29 cellular contexts compared by ENCODE assay signal in the genomic region with DNA sequence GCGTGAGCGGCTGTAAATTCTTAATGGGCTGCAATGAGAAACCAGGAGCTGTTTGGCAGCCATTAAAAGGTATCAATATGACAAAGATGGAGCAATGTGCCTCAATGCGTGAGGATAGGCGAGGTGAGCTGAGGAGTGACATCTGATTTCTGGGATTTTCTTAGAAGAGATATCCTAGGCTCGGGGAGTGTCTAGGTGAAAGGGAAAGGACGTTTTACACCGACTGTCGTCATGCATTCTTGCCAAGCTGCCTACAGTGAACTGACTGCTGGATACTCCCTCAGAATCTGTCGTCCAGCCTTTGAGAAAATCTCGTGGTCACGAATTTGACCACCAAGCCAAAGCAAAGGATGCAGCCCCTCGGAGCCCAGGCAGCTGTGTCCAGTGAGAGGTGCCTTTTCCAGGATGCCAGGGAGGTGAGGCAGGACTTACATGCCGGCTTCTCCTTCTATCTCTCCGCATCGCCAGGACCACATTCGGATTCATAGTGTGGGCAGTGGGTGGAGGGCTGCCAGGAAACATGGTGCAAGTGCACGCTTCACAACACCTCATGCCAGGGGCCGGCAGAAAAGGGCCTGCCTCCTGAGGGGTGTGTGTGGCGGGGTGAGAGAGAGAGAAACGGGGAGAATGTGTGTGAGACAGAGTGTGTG.
"Had no signal": no experiment of that assay in that cellular context is flagged by ENCODE, and none has a peak within 500 bp of the region (broad histone marks: within the 10 kb centered on the region; RNA-seq: fewer than 3 reads in every experiment).

No MANE protein-coding gene starts in this region.

- H2AFZ ChIP-seq: parathyroid adenoma had no signal

- H3K27me3 ChIP-seq: breast epithelium, gastrocnemius medialis, sigmoid colon, upper lobe of right lung had no signal

- H3K36me3 ChIP-seq: breast epithelium, gastrocnemius medialis, left ventricle myocardium inferior, sigmoid colon, thoracic aorta, upper lobe of right lung had no signal

- H3K9me3 Mint-ChIP-seq: activated CD8-positive, alpha-beta T cell treated with anti-CD3 and anti-CD28 coated beads for 36 hours; activated naive CD4-positive, alpha-beta T cell treated with anti-CD3 and anti-CD28 coated beads, Interleukin-2, amount 10 ng/mL, durations not matched to agents 7 days and 5 days; nephron; stimulated activated effector memory CD8-positive, alpha-beta T cell treated with anti-CD3 and anti-CD28 coated beads, Interleukin-12 subunit alpha, Interleukin-12 subunit beta, amount 100 ng/mL, for 72 hours; stimulated activated naive CD8-positive, alpha-beta T cell treated with anti-CD3 and anti-CD28 coated beads, Interleukin-15, Interleukin-2, amounts not matched to agents 100 ng/mL and 50 ng/mL, for 24 hours had no signal

- H3K4me3 ChIP-seq: breast epithelium, gastrocnemius medialis, left ventricle myocardium inferior, psoas muscle, sigmoid colon, thoracic aorta, upper lobe of right lung had no signal

- ATAC-seq: activated CD8-positive, alpha-beta T cell treated with anti-CD3 and anti-CD28 coated beads for 36 hours; gastrocnemius medialis; T-helper 17 cell had no signal

- H3K9ac ChIP-seq: parathyroid adenoma had no signal

- FAIRE-seq: endometrium, islet of Langerhans, small intestine had no signal

- DNase-seq: activated CD4-positive, alpha-beta T cell treated with anti-CD3 and anti-CD28 coated beads for 1 hour; activated CD4-positive, alpha-beta T cell treated with anti-CD3 and anti-CD28 coated beads, Interleukin-2, amount 50 U/mL, for 1 hour; activated CD8-positive, alpha-beta T cell treated with anti-CD3 and anti-CD28 coated beads for 36 hours; activated gamma-delta T cell; activated naive CD4-positive, alpha-beta T cell treated with anti-CD3 and anti-CD28 coated beads, Interleukin-2, amount 10 ng/mL, durations not matched to agents 7 days and 5 days; activated T-cell treated with anti-CD3 and anti-CD28 coated beads, Interleukin-2, amount 50 U/mL, for 1 hour; amygdala; central memory CD4-positive, alpha-beta T cell; dermis blood vessel endothelial cell; effector CD4-positive, alpha-beta T cell; gastrocnemius medialis; glutamatergic neuron; left ventricle myocardium inferior; nucleus accumbens; psoas muscle; sigmoid colon; small intestine; stimulated activated CD4-positive, alpha-beta T cell treated with anti-CD3 and anti-CD28 coated beads, Interleukin-4, amount 100 ng/mL, for 24 hours; T-helper 17 cell; T1000; upper lobe of right lung had no signal

- H3K4me3 Mint-ChIP-seq: activated CD8-positive, alpha-beta T cell treated with anti-CD3 and anti-CD28 coated beads for 36 hours; activated naive CD4-positive, alpha-beta T cell treated with anti-CD3 and anti-CD28 coated beads, Interleukin-2, amount 10 ng/mL, durations not matched to agents 7 days and 5 days; nephron; stimulated activated effector memory CD8-positive, alpha-beta T cell treated with anti-CD3 and anti-CD28 coated beads, Interleukin-12 subunit alpha, Interleukin-12 subunit beta, amount 100 ng/mL, for 72 hours; stimulated activated naive CD8-positive, alpha-beta T cell treated with anti-CD3 and anti-CD28 coated beads, Interleukin-15, Interleukin-2, amounts not matched to agents 100 ng/mL and 50 ng/mL, for 24 hours had no signal

- H3K27ac ChIP-seq: gastrocnemius medialis, left ventricle myocardium inferior, parathyroid adenoma, psoas muscle, thoracic aorta had no signal

- H3K36me3 Mint-ChIP-seq: activated naive CD4-positive, alpha-beta T cell treated with anti-CD3 and anti-CD28 coated beads, Interleukin-2, amount 10 ng/mL, durations not matched to agents 7 days and 5 days; stimulated activated effector memory CD8-positive, alpha-beta T cell treated with anti-CD3 and anti-CD28 coated beads, Interleukin-12 subunit alpha, Interleukin-12 subunit beta, amount 100 ng/mL, for 72 hours had no signal

- H3K27ac Mint-ChIP-seq: activated CD8-positive, alpha-beta T cell treated with anti-CD3 and anti-CD28 coated beads for 36 hours; activated naive CD4-positive, alpha-beta T cell treated with anti-CD3 and anti-CD28 coated beads, Interleukin-2, amount 10 ng/mL, durations not matched to agents 7 days and 5 days; nephron; stimulated activated effector memory CD8-positive, alpha-beta T cell treated with anti-CD3 and anti-CD28 coated beads, Interleukin-12 subunit alpha, Interleukin-12 subunit beta, amount 100 ng/mL, for 72 hours; stimulated activated naive CD8-positive, alpha-beta T cell treated with anti-CD3 and anti-CD28 coated beads, Interleukin-15, Interleukin-2, amounts not matched to agents 100 ng/mL and 50 ng/mL, for 24 hours; T-helper 17 cell had no signal

- H3K4me1 ChIP-seq: parathyroid adenoma had no signal

- H3K9me3 ChIP-seq: breast epithelium, gastrocnemius medialis, left ventricle myocardium inferior, psoas muscle, sigmoid colon, thoracic aorta, upper lobe of right lung had no signal

- H3K4me1 Mint-ChIP-seq: activated naive CD4-positive, alpha-beta T cell treated with anti-CD3 and anti-CD28 coated beads, Interleukin-2, amount 10 ng/mL, durations not matched to agents 7 days and 5 days; stimulated activated effector memory CD8-positive, alpha-beta T cell treated with anti-CD3 and anti-CD28 coated beads, Interleukin-12 subunit alpha, Interleukin-12 subunit beta, amount 100 ng/mL, for 72 hours; T-helper 17 cell had no signal

- H3K79me2 ChIP-seq: parathyroid adenoma had no signal
